Comparison of ENCODE assay signal across 14 cellular contexts in genomic region chr11:109960831-109961230, GRCh38.
DNase-seq lines count a peak whose midpoint lies in the region; ATAC-seq and TF ChIP-seq lines count a peak whose summit lies in the region.
"Had no signal": no experiment of that assay in that cellular context is flagged by ENCODE, and none has a peak within 500 bp of the region (broad histone marks: within the 10 kb centered on the region; RNA-seq: fewer than 3 reads in every experiment).

No MANE protein-coding gene starts in this region.

- in situ Hi-C loops in astrocyte of the cerebellum (cut with HindIII; ENCODE audit: low sequenced_read_pairs): no loop called here

- ATAC-seq in left cardiac atrium (peak; percentile 84 to 97), HG03442 (IDR thresholded peaks at IDR 0.05; ENCODE audit: unreplicated experiment) (no peak)
- ATAC-seq: esophagus mucosa; naive thymus-derived CD8-positive, alpha-beta T cell had no signal

- no peak overlapping the region for H3K4me3 ChIP-seq in AG10803 (ENCODE audit: low read length)
- no peak overlapping the region for H3K4me3 ChIP-seq in astrocyte of the cerebellum (ENCODE audit: low read depth, low read length)
- H3K4me3 ChIP-seq: SJSA1 had no signal

- intact Hi-C loops in left cardiac atrium (cut with DNase I): no loop called here

- TF ChIP-seq CTCF in AG10803 (conservative IDR thresholded peaks at IDR 0.05; ENCODE audit: low read length): no peak
- no peak for TF ChIP-seq CTCF in astrocyte of the cerebellum (IDR thresholded peaks at IDR 0.05; ENCODE audit: low read depth, low read length, missing control alignments)

- DNase-seq in AG10803 (ENCODE audit: low read depth): peak; percentile 96
- peak; percentile 95 for DNase-seq in astrocyte of the cerebellum (ENCODE audit: low read depth)
- DNase-seq in left cardiac atrium: peak; percentile 60
- peak; percentile 90 for DNase-seq in non-pigmented ciliary epithelial cell (ENCODE audit: low read depth)
- DNase-seq in activated T-cell treated with anti-CD3 and anti-CD28 coated beads, Interleukin-2, amount 50 U/mL, for 1 hour: no peak
- DNase-seq in NCI-H524 treated with DMSO at 0.1 percent for 48 hours (lab: John Stamatoyannopoulos, UW): no peak
- DNase-seq in NCI-H524 (lab: John Stamatoyannopoulos, UW): no peak
- DNase-seq: activated CD4-positive, alpha-beta T cell treated with anti-CD3 and anti-CD28 coated beads, Interleukin-2, amount 50 U/mL, for 4 hours; activated naive CD8-positive, alpha-beta T cell treated with anti-CD3 and anti-CD28 coated beads for 36 hours; naive thymus-derived CD8-positive, alpha-beta T cell; stimulated activated CD4-positive, alpha-beta T cell treated with anti-CD3 and anti-CD28 coated beads, Interleukin-4, amount 100 ng/mL, for 4 hours had no signal

Comparison
In these comparisons a context has a peak if more than half of its experiments do, and no peak if none do; other contexts are left out.
1. DNase-seq: peak in AG10803 (single experiment), astrocyte of the cerebellum (single experiment), left cardiac atrium (single experiment) and non-pigmented ciliary epithelial cell (single experiment); none in activated T-cell treated with anti-CD3 and anti-CD28 coated beads, Interleukin-2, amount 50 U/mL, for 1 hour (single experiment), NCI-H524 treated with DMSO at 0.1 percent for 48 hours (single experiment) and NCI-H524 (0 of 2).